In genomic region chr16:1309888-1310831, GRCh38 we compare ENCODE assay signal across 8 cellular contexts. TPM values are rescaled to one million over a fixed set of nuclear protein-coding genes. Genes with fewer than 3 reads are reported as not detected.
DNase-seq lines count a peak whose midpoint lies in the region; TF ChIP-seq lines count a peak whose summit lies in the region.

No MANE protein-coding gene starts in this region.

- no peaks in the 10 kb centered on the region for H3K9me3 Mint-ChIP-seq in activated T-cell treated with anti-CD3 and anti-CD28 coated beads, Interleukin-2, amount 50 U/mL, for 24 hours

- no peak overlapping the region for H2AFZ ChIP-seq in GM23248

- 1% methylated on average over 40 to 55 of the region's 77 CpGs for WGBS in GM23248 (ENCODE audit: low coverage in 1 of 2, low lambda C conversion rate in 2 of 2, missing lambda C conversion rate in 2 of 2), 2 experiments

- TF ChIP-seq CTCF in fibroblast of mammary gland (conservative IDR thresholded peaks at IDR 0.05; ENCODE audit: control insufficient read depth, insufficient read depth, low read depth, low read length) (no peak), neutrophil (IDR thresholded peaks at IDR 0.05) (no peak), uterus (IDR thresholded peaks at IDR 0.05) (no peak)

- peaks cover 48% of the 10 kb centered on the region for H3K36me3 Mint-ChIP-seq in activated T-cell treated with anti-CD3 and anti-CD28 coated beads, Interleukin-2, amount 50 U/mL, for 24 hours (ENCODE audit: low read depth)

- intact Hi-C loops in uterus (cut with DNase I; ENCODE audit: low total_unique reads), result no loop called here

- H3K36me3 ChIP-seq in BLaER1 treated with 17β-estradiol and CSF1 and Interleukin-3, amounts not matched to agents 10 nM and 100 nM, result peaks cover 35 to 49% (median 42%) of the 10 kb centered on the region in 11 experiments
- H3K36me3 ChIP-seq in GM23248 (ENCODE audit: low read depth), result no peaks in the 10 kb centered on the region
- H3K36me3 ChIP-seq in neutrophil, result peaks cover 26% of the 10 kb centered on the region
- no peaks in the 10 kb centered on the region for H3K36me3 ChIP-seq in uterus

- no peaks in the 10 kb centered on the region for H3K9me2 ChIP-seq in GM23248 (ENCODE audit: insufficient read depth)

- in situ Hi-C loops in GM23248 (cut with MboI), result no loop called here

- DNase-seq in GM23248, result peak; percentile 79
- DNase-seq in NAMALWA (ENCODE audit: low spot score), result peak; percentile 59
- DNase-seq in activated T-cell treated with anti-CD3 and anti-CD28 coated beads, Interleukin-2, amount 50 U/mL, for 24 hours, result peak; percentile 75
- DNase-seq in fibroblast of mammary gland (ENCODE audit: low read depth), result peak; percentile 56
- DNase-seq in uterus, result peak; percentile 51 to 74
- no peak for DNase-seq in NCI-H1694 treated with DMSO at 0.1 percent for 48 hours (lab: John Stamatoyannopoulos, UW)

- H3K4me2 ChIP-seq in BLaER1 treated with 17β-estradiol and CSF1 and Interleukin-3, amounts not matched to agents 10 nM and 100 nM, result peak overlapping the region; percentile 93 to 100 (median 98)
- H3K4me2 ChIP-seq in GM23248 (ENCODE audit: unreplicated experiment), result peak overlapping the region; percentile 89

- peak overlapping the region; percentile 84 to 100 (median 98) for H3K4me3 ChIP-seq in BLaER1 treated with 17β-estradiol and CSF1 and Interleukin-3, amounts not matched to agents 10 nM and 100 nM
- H3K4me3 ChIP-seq in GM23248 (peak overlapping the region; percentile 99), fibroblast of mammary gland (ENCODE audit: control insufficient read depth, low read depth, low read length) (peak overlapping the region; percentile 83), neutrophil (ENCODE audit: low read depth in 1 of 2, low read length in 1 of 2) (peak overlapping the region; percentile 69 to 76), uterus (peak overlapping the region; percentile 57 to 73)

- no peaks in the 10 kb centered on the region for H3K27me3 ChIP-seq in BLaER1 treated with 17β-estradiol and CSF1 and Interleukin-3, amounts not matched to agents 10 nM and 100 nM
- no peaks in the 10 kb centered on the region for H3K27me3 ChIP-seq in GM23248 (replicated peaks; ENCODE audit: insufficient read depth)
- no peaks in the 10 kb centered on the region for H3K27me3 ChIP-seq in neutrophil
- H3K27me3 ChIP-seq in uterus, result no peaks in the 10 kb centered on the region

- peaks cover 35 to 52% (median 44%) of the 10 kb centered on the region in 10 experiments for H3K4me1 ChIP-seq in BLaER1 treated with 17β-estradiol and CSF1 and Interleukin-3, amounts not matched to agents 10 nM and 100 nM
- H3K4me1 ChIP-seq in GM23248 (ENCODE audit: insufficient read depth) (peaks cover 16% of the 10 kb centered on the region), neutrophil (ENCODE audit: control insufficient read depth in 1 of 2, insufficient read depth in 1 of 2, low read depth in 1 of 2, low read length in 1 of 2) (peaks cover 29 to 35% of the 10 kb centered on the region in 2 experiments), uterus (peaks cover 0 to 38% of the 10 kb centered on the region in 2 donors)

- peak overlapping the region; percentile 100 for H3K27ac ChIP-seq in BLaER1 treated with 17β-estradiol and CSF1 and Interleukin-3, amounts not matched to agents 10 nM and 100 nM
- H3K27ac ChIP-seq in GM23248, result peak overlapping the region; percentile 78
- peak overlapping the region; percentile 94 for H3K27ac ChIP-seq in neutrophil
- peak overlapping the region; percentile 29 to 100 for H3K27ac ChIP-seq in uterus

- H3F3A ChIP-seq in GM23248 (ENCODE audit: insufficient read depth), result peaks cover 12% of the 10 kb centered on the region; the same call in 1 of the 2 replicates

- TF ChIP-seq POLR2A in uterus (IDR thresholded peaks at IDR 0.05), result no peak

- peaks cover 53% of the 10 kb centered on the region for H3K79me2 ChIP-seq in GM23248 (ENCODE audit: insufficient read depth)

- peak overlapping the region; percentile 99 to 100 (median 100) for H3K9ac ChIP-seq in BLaER1 treated with 17β-estradiol and CSF1 and Interleukin-3, amounts not matched to agents 10 nM and 100 nM
- H3K9ac ChIP-seq in GM23248, result peak overlapping the region; percentile 99

- peak overlapping the region; percentile 92 for H3K4me3 Mint-ChIP-seq in activated T-cell treated with anti-CD3 and anti-CD28 coated beads, Interleukin-2, amount 50 U/mL, for 24 hours

- no peaks in the 10 kb centered on the region for H3K27me3 Mint-ChIP-seq in activated T-cell treated with anti-CD3 and anti-CD28 coated beads, Interleukin-2, amount 50 U/mL, for 24 hours

- peaks cover 53 to 56% (median 55%) of the 10 kb centered on the region in 11 experiments for H4K20me1 ChIP-seq in BLaER1 treated with 17β-estradiol and CSF1 and Interleukin-3, amounts not matched to agents 10 nM and 100 nM
- H4K20me1 ChIP-seq in GM23248 (ENCODE audit: insufficient read depth), result peaks cover 21% of the 10 kb centered on the region

- peaks cover 37% of the 10 kb centered on the region for H3K4me1 Mint-ChIP-seq in activated T-cell treated with anti-CD3 and anti-CD28 coated beads, Interleukin-2, amount 50 U/mL, for 24 hours (ENCODE audit: low read depth)

- H3K9me3 ChIP-seq in BLaER1 treated with 17β-estradiol and CSF1 and Interleukin-3, amounts not matched to agents 10 nM and 100 nM (replicated peaks in 1 of 11), result no peaks in the 10 kb centered on the region
- no peaks in the 10 kb centered on the region for H3K9me3 ChIP-seq in GM23248 (ENCODE audit: low read depth)
- H3K9me3 ChIP-seq in neutrophil, result no peaks in the 10 kb centered on the region
- H3K9me3 ChIP-seq in uterus, result no peaks in the 10 kb centered on the region

- H3K27ac Mint-ChIP-seq in activated T-cell treated with anti-CD3 and anti-CD28 coated beads, Interleukin-2, amount 50 U/mL, for 24 hours, result peak overlapping the region; percentile 97

RNA-seq across cellular contexts. Expression of gene UBE2I, which starts 0.7 kb away (rescaled TPM):
- total RNA-seq in GM23248 (2014; rRNA removed; shearing (Covaris generic)), result 46.5 and 77.7 TPM in 2 replicates
- polyA plus RNA-seq in GM23248 (2016; fragmentation: Nextera tagmentation; extraction: Ambion mirVana), result 133 and 134 TPM in 2 replicates
- total RNA-seq in uterus, result 100 to 1,000 TPM in 1 of 4 donors, 10 to 100 TPM in 3; 25.9 to 133 (median 63.0) TPM

RNA-seq across cellular contexts. Expression of gene BAIAP3, which starts 23.3 kb away (rescaled TPM):
- 0.13 and 0.86 TPM in 2 replicates for total RNA-seq in GM23248 (2014; rRNA removed; shearing (Covaris generic))
- polyA plus RNA-seq in GM23248 (2016; fragmentation: Nextera tagmentation; extraction: Ambion mirVana), result 0.23 and 0.24 TPM in 2 replicates
- 1 to 10 TPM in 3 of 4 donors, under 1 TPM in 1; 0.59 to 5.5 (median 3.5) TPM for total RNA-seq in uterus

RNA-seq across cellular contexts. Expression of gene TSR3, which starts 41.5 kb away (rescaled TPM):
- 88.0 and 110 TPM in 2 replicates for total RNA-seq in GM23248 (2014; rRNA removed; shearing (Covaris generic))
- 105 and 106 TPM in 2 replicates for polyA plus RNA-seq in GM23248 (2016; fragmentation: Nextera tagmentation; extraction: Ambion mirVana)
- 100 to 1,000 TPM in 1 of 4 donors, 10 to 100 TPM in 3; 15.9 to 101 (median 30.8) TPM for total RNA-seq in uterus

RNA-seq across cellular contexts. Expression of gene GNPTG, which starts 41.6 kb away (rescaled TPM):
- total RNA-seq in GM23248 (2014; rRNA removed; shearing (Covaris generic)), result 52.4 and 85.8 TPM in 2 replicates
- polyA plus RNA-seq in GM23248 (2016; fragmentation: Nextera tagmentation; extraction: Ambion mirVana), result 99.9 and 109 TPM in 2 replicates
- total RNA-seq in uterus, result 10 to 100 TPM; 28.4 to 95.9 (median 48.6) TPM

RNA-seq across cellular contexts. Expression of gene TPSD1, which starts 54.3 kb away (rescaled TPM):
- not detected in 2 replicates for total RNA-seq in GM23248 (2014; rRNA removed; shearing (Covaris generic))
- not detected in 2 replicates for polyA plus RNA-seq in GM23248 (2016; fragmentation: Nextera tagmentation; extraction: Ambion mirVana)
- total RNA-seq in uterus, result 1 to 10 TPM in 1 of 4 donors, under 1 TPM in 1, not detected in 2; 0.52 to 2.8 TPM
